Comparison of ENCODE assay signal across 1 cellular context in the genomic region with DNA sequence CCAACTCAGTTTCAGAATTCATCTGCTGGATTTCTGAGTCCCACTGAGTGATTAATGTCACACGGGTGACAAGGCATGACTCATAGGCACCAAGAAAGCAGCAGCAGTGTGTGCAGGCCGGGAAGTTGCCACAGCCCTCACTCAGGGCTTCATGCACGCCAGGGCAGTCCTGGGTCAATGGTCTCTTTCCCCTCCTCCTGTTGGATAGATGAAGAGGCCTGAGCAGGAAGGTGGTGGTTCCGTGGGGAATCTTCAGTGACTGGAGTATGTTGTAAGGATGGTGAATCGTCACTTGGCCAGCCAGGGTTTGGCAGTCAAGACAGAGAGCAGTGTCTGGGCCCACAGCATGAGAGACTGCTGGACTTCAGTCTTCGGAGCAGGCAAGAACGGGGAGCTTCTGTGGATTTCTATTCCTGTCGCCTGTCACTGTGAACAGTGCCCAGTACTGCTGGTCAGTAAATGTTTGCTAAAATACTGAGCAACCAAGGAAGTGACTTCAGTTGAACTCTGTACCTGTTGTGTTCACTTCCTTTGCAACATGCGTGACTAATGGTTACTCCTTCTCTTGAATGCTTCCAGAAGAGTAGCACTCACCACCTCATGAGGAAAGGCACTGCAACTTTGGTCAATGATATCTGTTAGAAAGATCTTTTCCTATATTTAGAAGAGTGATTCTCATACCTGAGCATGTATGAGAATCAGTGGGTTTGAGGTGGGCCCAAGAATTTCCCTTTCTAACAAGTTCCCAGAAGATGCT.
TF ChIP-seq lines count a peak whose summit lies in the region.

No MANE protein-coding gene starts in this region.

TF ChIP-seq in GM12878, 131 proteins besides CTCF, POLR2A, EP300 and RAD21 (continued from another document and continues in another):
- TF ChIP-seq EZH2 (IDR thresholded peaks at IDR 0.05; ENCODE audit: borderline replicate concordance, control insufficient read depth, low read depth, low read length) (no peak), EED (IDR thresholded peaks at IDR 0.05; ENCODE audit: low read depth) (peak; percentile 90), RCOR1 (conservative IDR thresholded peaks at IDR 0.05; ENCODE audit: low read depth, low read length) (no peak), ZSCAN29 (IDR thresholded peaks at IDR 0.05) (no peak), POLR2AphosphoS2 (IDR thresholded peaks at IDR 0.05; ENCODE audit: low read depth, low read length) (no peak), NFIC (IDR thresholded peaks at IDR 0.05; ENCODE audit: low read depth, low read length) (peak; percentile 67; the same call in 1 of the 2 replicates), ZBED1 (IDR thresholded peaks at IDR 0.05; ENCODE audit: borderline replicate concordance) (peak; percentile 81; the same call in 1 of the 2 replicates), ATF7 (IDR thresholded peaks at IDR 0.05; ENCODE audit: low read depth) (peak; percentile 66), CHD2 (IDR thresholded peaks at IDR 0.05; ENCODE audit: borderline replicate concordance, low read depth, low read length) (no peak), NR2F1 (conservative IDR thresholded peaks at IDR 0.05) (peak; percentile 69), NBN (IDR thresholded peaks at IDR 0.05) (no peak), BHLHE40 (IDR thresholded peaks at IDR 0.05; ENCODE audit: borderline replicate concordance in 1 of 2, low read depth in 2 of 2, low read length in 1 of 2) (peak in 1 of 2 experiments; percentile 66; a peak in 2 of 4 replicates), SIN3A (IDR thresholded peaks at IDR 0.05; ENCODE audit: low read depth, low read length) (no peak), SRF (IDR thresholded peaks at IDR 0.05; ENCODE audit: low read depth in 2 of 2, low read length in 2 of 2) (0 out of 4 replicates have a peak, but pooled peaks of 1 of the 2 experiments have one; percentile 23), ZNF622 (IDR thresholded peaks at IDR 0.05) (no peak), FOXK2 (IDR thresholded peaks at IDR 0.05) (no peak), LARP7 (IDR thresholded peaks at IDR 0.05) (no peak), SMARCA5 (IDR thresholded peaks at IDR 0.05) (no peak), CHD1 (IDR thresholded peaks at IDR 0.05; ENCODE audit: low read depth, low read length) (no peak), TBL1XR1 (IDR thresholded peaks at IDR 0.05; ENCODE audit: low read depth, low read length) (no peak), RB1 (IDR thresholded peaks at IDR 0.05; ENCODE audit: borderline replicate concordance) (no peak), ZNF217 (IDR thresholded peaks at IDR 0.05) (no peak), WRNIP1 (IDR thresholded peaks at IDR 0.05; ENCODE audit: borderline replicate concordance, low read depth, low read length) (no peak), SIX5 (IDR thresholded peaks at IDR 0.05; ENCODE audit: low read depth, low read length, severe bottlenecking) (no peak), NRF1 (conservative IDR thresholded peaks at IDR 0.05; ENCODE audit: low read depth, low read length) (no peak), MEF2A (IDR thresholded peaks at IDR 0.05; ENCODE audit: insufficient read depth, low read depth, low read length) (no peak), SMC3 (IDR thresholded peaks at IDR 0.05; ENCODE audit: borderline replicate concordance, low read length) (no peak), SMAD5 (IDR thresholded peaks at IDR 0.05; ENCODE audit: low read depth) (peak; percentile 37; the same call in 1 of the 2 replicates), GATAD2B (conservative IDR thresholded peaks at IDR 0.05; ENCODE audit: low read depth) (no peak), MXI1 (IDR thresholded peaks at IDR 0.05; ENCODE audit: low read depth, low read length) (no peak)
- TF ChIP-seq, protein P1, sequence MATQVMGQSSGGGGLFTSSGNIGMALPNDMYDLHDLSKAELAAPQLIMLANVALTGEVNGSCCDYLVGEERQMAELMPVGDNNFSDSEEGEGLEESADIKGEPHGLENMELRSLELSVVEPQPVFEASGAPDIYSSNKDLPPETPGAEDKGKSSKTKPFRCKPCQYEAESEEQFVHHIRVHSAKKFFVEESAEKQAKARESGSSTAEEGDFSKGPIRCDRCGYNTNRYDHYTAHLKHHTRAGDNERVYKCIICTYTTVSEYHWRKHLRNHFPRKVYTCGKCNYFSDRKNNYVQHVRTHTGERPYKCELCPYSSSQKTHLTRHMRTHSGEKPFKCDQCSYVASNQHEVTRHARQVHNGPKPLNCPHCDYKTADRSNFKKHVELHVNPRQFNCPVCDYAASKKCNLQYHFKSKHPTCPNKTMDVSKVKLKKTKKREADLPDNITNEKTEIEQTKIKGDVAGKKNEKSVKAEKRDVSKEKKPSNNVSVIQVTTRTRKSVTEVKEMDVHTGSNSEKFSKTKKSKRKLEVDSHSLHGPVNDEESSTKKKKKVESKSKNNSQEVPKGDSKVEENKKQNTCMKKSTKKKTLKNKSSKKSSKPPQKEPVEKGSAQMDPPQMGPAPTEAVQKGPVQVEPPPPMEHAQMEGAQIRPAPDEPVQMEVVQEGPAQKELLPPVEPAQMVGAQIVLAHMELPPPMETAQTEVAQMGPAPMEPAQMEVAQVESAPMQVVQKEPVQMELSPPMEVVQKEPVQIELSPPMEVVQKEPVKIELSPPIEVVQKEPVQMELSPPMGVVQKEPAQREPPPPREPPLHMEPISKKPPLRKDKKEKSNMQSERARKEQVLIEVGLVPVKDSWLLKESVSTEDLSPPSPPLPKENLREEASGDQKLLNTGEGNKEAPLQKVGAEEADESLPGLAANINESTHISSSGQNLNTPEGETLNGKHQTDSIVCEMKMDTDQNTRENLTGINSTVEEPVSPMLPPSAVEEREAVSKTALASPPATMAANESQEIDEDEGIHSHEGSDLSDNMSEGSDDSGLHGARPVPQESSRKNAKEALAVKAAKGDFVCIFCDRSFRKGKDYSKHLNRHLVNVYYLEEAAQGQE (IDR thresholded peaks at IDR 0.05; ENCODE audit: low read depth, low read length) = no peak
- TF ChIP-seq, protein P2, sequence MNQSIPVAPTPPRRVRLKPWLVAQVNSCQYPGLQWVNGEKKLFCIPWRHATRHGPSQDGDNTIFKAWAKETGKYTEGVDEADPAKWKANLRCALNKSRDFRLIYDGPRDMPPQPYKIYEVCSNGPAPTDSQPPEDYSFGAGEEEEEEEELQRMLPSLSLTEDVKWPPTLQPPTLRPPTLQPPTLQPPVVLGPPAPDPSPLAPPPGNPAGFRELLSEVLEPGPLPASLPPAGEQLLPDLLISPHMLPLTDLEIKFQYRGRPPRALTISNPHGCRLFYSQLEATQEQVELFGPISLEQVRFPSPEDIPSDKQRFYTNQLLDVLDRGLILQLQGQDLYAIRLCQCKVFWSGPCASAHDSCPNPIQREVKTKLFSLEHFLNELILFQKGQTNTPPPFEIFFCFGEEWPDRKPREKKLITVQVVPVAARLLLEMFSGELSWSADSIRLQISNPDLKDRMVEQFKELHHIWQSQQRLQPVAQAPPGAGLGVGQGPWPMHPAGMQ (IDR thresholded peaks at IDR 0.05; ENCODE audit: borderline replicate concordance) = no peak
- TF ChIP-seq, protein P3, sequence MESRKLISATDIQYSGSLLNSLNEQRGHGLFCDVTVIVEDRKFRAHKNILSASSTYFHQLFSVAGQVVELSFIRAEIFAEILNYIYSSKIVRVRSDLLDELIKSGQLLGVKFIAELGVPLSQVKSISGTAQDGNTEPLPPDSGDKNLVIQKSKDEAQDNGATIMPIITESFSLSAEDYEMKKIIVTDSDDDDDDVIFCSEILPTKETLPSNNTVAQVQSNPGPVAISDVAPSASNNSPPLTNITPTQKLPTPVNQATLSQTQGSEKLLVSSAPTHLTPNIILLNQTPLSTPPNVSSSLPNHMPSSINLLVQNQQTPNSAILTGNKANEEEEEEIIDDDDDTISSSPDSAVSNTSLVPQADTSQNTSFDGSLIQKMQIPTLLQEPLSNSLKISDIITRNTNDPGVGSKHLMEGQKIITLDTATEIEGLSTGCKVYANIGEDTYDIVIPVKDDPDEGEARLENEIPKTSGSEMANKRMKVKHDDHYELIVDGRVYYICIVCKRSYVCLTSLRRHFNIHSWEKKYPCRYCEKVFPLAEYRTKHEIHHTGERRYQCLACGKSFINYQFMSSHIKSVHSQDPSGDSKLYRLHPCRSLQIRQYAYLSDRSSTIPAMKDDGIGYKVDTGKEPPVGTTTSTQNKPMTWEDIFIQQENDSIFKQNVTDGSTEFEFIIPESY (IDR thresholded peaks at IDR 0.05) = no peak
- TF ChIP-seq, protein P4, sequence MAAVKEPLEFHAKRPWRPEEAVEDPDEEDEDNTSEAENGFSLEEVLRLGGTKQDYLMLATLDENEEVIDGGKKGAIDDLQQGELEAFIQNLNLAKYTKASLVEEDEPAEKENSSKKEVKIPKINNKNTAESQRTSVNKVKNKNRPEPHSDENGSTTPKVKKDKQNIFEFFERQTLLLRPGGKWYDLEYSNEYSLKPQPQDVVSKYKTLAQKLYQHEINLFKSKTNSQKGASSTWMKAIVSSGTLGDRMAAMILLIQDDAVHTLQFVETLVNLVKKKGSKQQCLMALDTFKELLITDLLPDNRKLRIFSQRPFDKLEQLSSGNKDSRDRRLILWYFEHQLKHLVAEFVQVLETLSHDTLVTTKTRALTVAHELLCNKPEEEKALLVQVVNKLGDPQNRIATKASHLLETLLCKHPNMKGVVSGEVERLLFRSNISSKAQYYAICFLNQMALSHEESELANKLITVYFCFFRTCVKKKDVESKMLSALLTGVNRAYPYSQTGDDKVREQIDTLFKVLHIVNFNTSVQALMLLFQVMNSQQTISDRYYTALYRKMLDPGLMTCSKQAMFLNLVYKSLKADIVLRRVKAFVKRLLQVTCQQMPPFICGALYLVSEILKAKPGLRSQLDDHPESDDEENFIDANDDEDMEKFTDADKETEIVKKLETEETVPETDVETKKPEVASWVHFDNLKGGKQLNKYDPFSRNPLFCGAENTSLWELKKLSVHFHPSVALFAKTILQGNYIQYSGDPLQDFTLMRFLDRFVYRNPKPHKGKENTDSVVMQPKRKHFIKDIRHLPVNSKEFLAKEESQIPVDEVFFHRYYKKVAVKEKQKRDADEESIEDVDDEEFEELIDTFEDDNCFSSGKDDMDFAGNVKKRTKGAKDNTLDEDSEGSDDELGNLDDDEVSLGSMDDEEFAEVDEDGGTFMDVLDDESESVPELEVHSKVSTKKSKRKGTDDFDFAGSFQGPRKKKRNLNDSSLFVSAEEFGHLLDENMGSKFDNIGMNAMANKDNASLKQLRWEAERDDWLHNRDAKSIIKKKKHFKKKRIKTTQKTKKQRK (IDR thresholded peaks at IDR 0.05; ENCODE audit: low read depth, low read length) = no peak
- TF ChIP-seq, protein P5, sequence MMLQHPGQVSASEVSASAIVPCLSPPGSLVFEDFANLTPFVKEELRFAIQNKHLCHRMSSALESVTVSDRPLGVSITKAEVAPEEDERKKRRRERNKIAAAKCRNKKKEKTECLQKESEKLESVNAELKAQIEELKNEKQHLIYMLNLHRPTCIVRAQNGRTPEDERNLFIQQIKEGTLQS (IDR thresholded peaks at IDR 0.05; ENCODE audit: borderline replicate concordance, extremely low read depth, low read depth, low read length) = no peak
- TF ChIP-seq, protein P6, sequence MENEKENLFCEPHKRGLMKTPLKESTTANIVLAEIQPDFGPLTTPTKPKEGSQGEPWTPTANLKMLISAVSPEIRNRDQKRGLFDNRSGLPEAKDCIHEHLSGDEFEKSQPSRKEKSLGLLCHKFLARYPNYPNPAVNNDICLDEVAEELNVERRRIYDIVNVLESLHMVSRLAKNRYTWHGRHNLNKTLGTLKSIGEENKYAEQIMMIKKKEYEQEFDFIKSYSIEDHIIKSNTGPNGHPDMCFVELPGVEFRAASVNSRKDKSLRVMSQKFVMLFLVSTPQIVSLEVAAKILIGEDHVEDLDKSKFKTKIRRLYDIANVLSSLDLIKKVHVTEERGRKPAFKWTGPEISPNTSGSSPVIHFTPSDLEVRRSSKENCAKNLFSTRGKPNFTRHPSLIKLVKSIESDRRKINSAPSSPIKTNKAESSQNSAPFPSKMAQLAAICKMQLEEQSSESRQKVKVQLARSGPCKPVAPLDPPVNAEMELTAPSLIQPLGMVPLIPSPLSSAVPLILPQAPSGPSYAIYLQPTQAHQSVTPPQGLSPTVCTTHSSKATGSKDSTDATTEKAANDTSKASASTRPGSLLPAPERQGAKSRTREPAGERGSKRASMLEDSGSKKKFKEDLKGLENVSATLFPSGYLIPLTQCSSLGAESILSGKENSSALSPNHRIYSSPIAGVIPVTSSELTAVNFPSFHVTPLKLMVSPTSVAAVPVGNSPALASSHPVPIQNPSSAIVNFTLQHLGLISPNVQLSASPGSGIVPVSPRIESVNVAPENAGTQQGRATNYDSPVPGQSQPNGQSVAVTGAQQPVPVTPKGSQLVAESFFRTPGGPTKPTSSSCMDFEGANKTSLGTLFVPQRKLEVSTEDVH (IDR thresholded peaks at IDR 0.05; ENCODE audit: low read depth, partially characterized antibody) = no peak
- TF ChIP-seq, protein P7, sequence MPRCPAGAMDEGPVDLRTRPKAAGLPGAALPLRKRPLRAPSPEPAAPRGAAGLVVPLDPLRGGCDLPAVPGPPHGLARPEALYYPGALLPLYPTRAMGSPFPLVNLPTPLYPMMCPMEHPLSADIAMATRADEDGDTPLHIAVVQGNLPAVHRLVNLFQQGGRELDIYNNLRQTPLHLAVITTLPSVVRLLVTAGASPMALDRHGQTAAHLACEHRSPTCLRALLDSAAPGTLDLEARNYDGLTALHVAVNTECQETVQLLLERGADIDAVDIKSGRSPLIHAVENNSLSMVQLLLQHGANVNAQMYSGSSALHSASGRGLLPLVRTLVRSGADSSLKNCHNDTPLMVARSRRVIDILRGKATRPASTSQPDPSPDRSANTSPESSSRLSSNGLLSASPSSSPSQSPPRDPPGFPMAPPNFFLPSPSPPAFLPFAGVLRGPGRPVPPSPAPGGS (IDR thresholded peaks at IDR 0.05; ENCODE audit: borderline replicate concordance, insufficient read depth, low read depth, low read length, poor library complexity, severe bottlenecking) = peak; percentile 98
